ENCODE assay signal across 12 cellular contexts in the genomic region with DNA sequence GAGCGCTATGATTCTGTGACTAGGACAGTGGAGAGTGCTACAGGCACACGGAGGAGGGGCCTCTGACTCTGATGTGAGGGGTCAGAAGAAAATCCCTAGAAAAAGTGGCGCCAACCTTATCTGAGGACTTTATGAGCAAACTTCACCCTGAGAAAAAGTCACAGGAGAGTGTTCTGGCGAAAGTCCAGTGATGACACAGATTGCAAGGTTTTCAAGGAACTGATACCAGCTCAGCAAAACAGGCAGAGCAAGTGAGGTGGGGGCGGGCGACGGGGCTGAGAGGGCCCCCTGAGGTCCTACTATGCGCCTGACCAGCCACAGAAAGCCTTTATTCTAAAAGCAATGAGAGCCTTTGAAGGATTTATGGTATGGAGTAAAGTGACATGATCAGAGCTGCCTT.
A peak's percentile ranks its signal among the peaks of the same experiment; 100 is the strongest.
DNase-seq lines count a peak whose midpoint lies in the region; ATAC-seq, FAIRE-seq and TF ChIP-seq lines count a peak whose summit lies in the region.
"Had no signal": no experiment of that assay in that cellular context is flagged by ENCODE, and none has a peak within 500 bp of the region (broad histone marks: within the 10 kb centered on the region; RNA-seq: fewer than 3 reads in every experiment).

No MANE protein-coding gene starts in this region.

- ATAC-seq in HG03354 (IDR thresholded peaks at IDR 0.05; ENCODE audit: poor library complexity, severe bottlenecking, unreplicated experiment), result no peak

- H3F3A ChIP-seq in smooth muscle cell (ENCODE audit: low read depth), result no peaks in the 10 kb centered on the region

- FAIRE-seq in RCC 7860 (lab: Jason Lieb, UNC), result no peak
- FAIRE-seq: islet of Langerhans had no signal

- H3K4me1 ChIP-seq in smooth muscle cell (ENCODE audit: low read depth), result peaks cover 7% of the 10 kb centered on the region

- H2AFZ ChIP-seq in smooth muscle cell (ENCODE audit: low read depth), result no peak overlapping the region

- H3K27me3 ChIP-seq in smooth muscle cell (ENCODE audit: low read depth), result no peaks in the 10 kb centered on the region

- in situ Hi-C loops in GM13976 (cut with MboI; ENCODE audit: low sequenced_read_pairs, unreplicated experiment), result no loop called here

- WGBS in smooth muscle cell (ENCODE audit: low lambda C conversion rate), result 28% methylated on average over 8 of the region's 8 CpGs

- TF ChIP-seq CTCF in GM13976 (IDR thresholded peaks at IDR 0.05; ENCODE audit: borderline replicate concordance, control extremely low read depth, extremely low read depth, insufficient read depth, missing control alignments), result no peak
- TF ChIP-seq CTCF in fibroblast of mammary gland (conservative IDR thresholded peaks at IDR 0.05; ENCODE audit: control insufficient read depth, insufficient read depth, low read depth, low read length), result no peak
- no peak for TF ChIP-seq CTCF in smooth muscle cell (IDR thresholded peaks at IDR 0.05; ENCODE audit: borderline replicate concordance, insufficient read depth, poor library complexity, severe bottlenecking)

- no peak overlapping the region for H3K4me3 ChIP-seq in fibroblast of mammary gland (ENCODE audit: control insufficient read depth, low read depth, low read length)
- H3K4me3 ChIP-seq in smooth muscle cell, result no peak overlapping the region

- no peaks in the 10 kb centered on the region for H3K36me3 ChIP-seq in smooth muscle cell (ENCODE audit: low read depth)

- no peaks in the 10 kb centered on the region for H4K20me1 ChIP-seq in smooth muscle cell (ENCODE audit: low read depth)

- no peaks in the 10 kb centered on the region for H3K9me3 ChIP-seq in smooth muscle cell (replicated peaks; ENCODE audit: low read depth)

- peak overlapping the region; percentile 55 for H3K4me2 ChIP-seq in smooth muscle cell

- no peaks in the 10 kb centered on the region for H3K79me2 ChIP-seq in smooth muscle cell (ENCODE audit: low read depth)

- DNase-seq in GM13976 (ENCODE audit: low spot score) (peak; percentile 69), RCC 7860 (ENCODE audit: low spot score) (peak; percentile 56), fibroblast of mammary gland (ENCODE audit: low read depth) (peak; percentile 78), smooth muscle cell (lab: John Stamatoyannopoulos, UW; ENCODE audit: unreplicated experiment) (no peak), activated T-cell treated with anti-CD3 and anti-CD28 coated beads for 4 hours (no peak), NCI-H2107 treated with DMSO at 0.1 percent for 48 hours (lab: John Stamatoyannopoulos, UW; ENCODE audit: unreplicated experiment) (no peak)
- DNase-seq in activated CD4-positive, alpha-beta T cell treated with anti-CD3 and anti-CD28 coated beads for 48 hours, result no peak
- DNase-seq: effector CD8-positive, alpha-beta T cell; NCI-H345; stimulated activated CD8-positive, alpha-beta memory T cell treated with anti-CD3 and anti-CD28 coated beads, Interleukin-4, amount 100 ng/mL, for 48 hours had no signal

- H3K9ac ChIP-seq in smooth muscle cell (ENCODE audit: low read depth), result no peak overlapping the region

- no peak overlapping the region for H3K27ac ChIP-seq in smooth muscle cell (ENCODE audit: low read depth)

Comparison
In these comparisons a context has a peak if more than half of its experiments do, and no peak if none do; other contexts are left out.
1. DNase-seq: peak in GM13976 (single experiment), RCC 7860 (single experiment) and fibroblast of mammary gland (single experiment); none in smooth muscle cell (single experiment), activated T-cell treated with anti-CD3 and anti-CD28 coated beads for 4 hours (single experiment), activated CD4-positive, alpha-beta T cell treated with anti-CD3 and anti-CD28 coated beads for 48 hours (single experiment) and NCI-H2107 treated with DMSO at 0.1 percent for 48 hours (single experiment).